ENCODE assay signal across 10 cellular contexts in genomic region chr2:102366406-102367112, GRCh38. TPM values are rescaled to one million over a fixed set of nuclear protein-coding genes. Genes with fewer than 3 reads are reported as not detected.
DNase-seq lines count a peak whose midpoint lies in the region; ATAC-seq and TF ChIP-seq lines count a peak whose summit lies in the region.
"Had no signal": no experiment of that assay in that cellular context is flagged by ENCODE, and none has a peak within 500 bp of the region (broad histone marks: within the 10 kb centered on the region; RNA-seq: fewer than 3 reads in every experiment).

No MANE protein-coding gene starts in this region.

- no peaks in the 10 kb centered on the region for H3K4me1 ChIP-seq in BE2C

- peak; percentile 26 for ATAC-seq in CD4-positive, alpha-beta T cell (ENCODE audit: poor library complexity)
- ATAC-seq in GM19372 (IDR thresholded peaks at IDR 0.05; ENCODE audit: low read depth, unreplicated experiment) = peak; percentile 60
- peak; percentile 68 for ATAC-seq in HG03097 (IDR thresholded peaks at IDR 0.05; ENCODE audit: low FRiP score, unreplicated experiment)
- ATAC-seq in activated CD8-positive, alpha-beta T cell treated with anti-CD3 and anti-CD28 coated beads for 36 hours = peak; percentile 52

- TF ChIP-seq CTCF in CD4-positive, alpha-beta T cell (IDR thresholded peaks at IDR 0.05) = no peak
- no peak for TF ChIP-seq CTCF in activated CD8-positive, alpha-beta T cell treated with anti-CD3 and anti-CD28 coated beads for 36 hours (IDR thresholded peaks at IDR 0.05)
- TF ChIP-seq CTCF in BE2C (IDR thresholded peaks at IDR 0.05; ENCODE audit: low read depth, low read length) = no peak

- peaks cover 53% of the 10 kb centered on the region for H3K4me1 Mint-ChIP-seq in CD4-positive, alpha-beta T cell (ENCODE audit: low read depth)
- peaks cover 88% of the 10 kb centered on the region for H3K4me1 Mint-ChIP-seq in activated CD8-positive, alpha-beta T cell treated with anti-CD3 and anti-CD28 coated beads for 36 hours (ENCODE audit: low read depth)

- peak overlapping the region; percentile 55 for H3K4me3 Mint-ChIP-seq in CD4-positive, alpha-beta T cell
- H3K4me3 Mint-ChIP-seq in activated CD8-positive, alpha-beta T cell treated with anti-CD3 and anti-CD28 coated beads for 36 hours = peak overlapping the region; percentile 51

- peak overlapping the region; percentile 83 for H3K27ac Mint-ChIP-seq in CD4-positive, alpha-beta T cell
- peak overlapping the region; percentile 96 for H3K27ac Mint-ChIP-seq in activated CD8-positive, alpha-beta T cell treated with anti-CD3 and anti-CD28 coated beads for 36 hours

- intact Hi-C loops in CD4-positive, alpha-beta T cell (cut with DNase I, micrococcal nuclease) = loop anchor here (1.0 to 5.0 kb wide), 2 partner anchors 52 to 56 kb away; partner anchors contain the start of gene IL18RAP (in 1 of the 2)
- intact Hi-C loops in activated CD8-positive, alpha-beta T cell treated with anti-CD3 and anti-CD28 coated beads for 36 hours (cut with micrococcal nuclease) = loop anchor here (1.0 to 5.0 kb wide), 3 partner anchors 52 to 70 kb away; no protein-coding TSS in a partner anchor

- H3K27me3 ChIP-seq in CD4-positive, alpha-beta T cell (ENCODE audit: control insufficient read depth, insufficient read depth, low read length) = no peaks in the 10 kb centered on the region
- no peaks in the 10 kb centered on the region for H3K27me3 ChIP-seq in BE2C
- no peaks in the 10 kb centered on the region for H3K27me3 ChIP-seq in H7 (ENCODE audit: control insufficient read depth, insufficient read depth, low read length)

- no peaks in the 10 kb centered on the region for H3K36me3 ChIP-seq in BE2C
- H3K36me3 ChIP-seq in H7 (replicated peaks; ENCODE audit: control insufficient read depth, insufficient read depth, low read length) = no peaks in the 10 kb centered on the region

- peaks cover 46% of the 10 kb centered on the region for H3K36me3 Mint-ChIP-seq in CD4-positive, alpha-beta T cell (ENCODE audit: low read depth)
- H3K36me3 Mint-ChIP-seq in activated CD8-positive, alpha-beta T cell treated with anti-CD3 and anti-CD28 coated beads for 36 hours (ENCODE audit: low read depth) = peaks cover 78% of the 10 kb centered on the region

- no peaks in the 10 kb centered on the region for H3K27me3 Mint-ChIP-seq in CD4-positive, alpha-beta T cell
- H3K27me3 Mint-ChIP-seq in activated CD8-positive, alpha-beta T cell treated with anti-CD3 and anti-CD28 coated beads for 36 hours = no peaks in the 10 kb centered on the region

- no peak for DNase-seq in CD4-positive, alpha-beta T cell
- DNase-seq in activated CD8-positive, alpha-beta T cell treated with anti-CD3 and anti-CD28 coated beads for 36 hours = peak; percentile 41
- DNase-seq in NCI-H187 (lab: John Stamatoyannopoulos, UW) = no peak
- no peak for DNase-seq in BE2C
- no peak for DNase-seq in H7
- no peak for DNase-seq in NK-92 (lab: John Stamatoyannopoulos, UW; ENCODE audit: unreplicated experiment)
- DNase-seq: islet precursor cell, Right ventricle myocardium superior had no signal

- no peak overlapping the region for H3K27ac ChIP-seq in CD4-positive, alpha-beta T cell (ENCODE audit: low read depth, low read length)

- peaks cover 5% of the 10 kb centered on the region for H3K9me3 Mint-ChIP-seq in CD4-positive, alpha-beta T cell
- peaks cover 52% of the 10 kb centered on the region for H3K9me3 Mint-ChIP-seq in activated CD8-positive, alpha-beta T cell treated with anti-CD3 and anti-CD28 coated beads for 36 hours

- H3K4me3 ChIP-seq in BE2C (ENCODE audit: low read depth, low read length) = no peak overlapping the region
- no peak overlapping the region for H3K4me3 ChIP-seq in H7 (ENCODE audit: insufficient read depth, low read depth, low read length)

- CTCF ChIA-PET in CD4-positive, alpha-beta T cell (lab: Charles Lee) = interaction anchor here (1.4 kb wide), 1 partner anchor 11 kb away, joined by 6 read pairs; the partner anchor contains the start of gene IL18R1
- CTCF ChIA-PET in activated CD8-positive, alpha-beta T cell treated with anti-CD3 and anti-CD28 coated beads for 36 hours (lab: Charles Lee) = interaction anchor here (1.0 to 2.2 kb wide), 6 partner anchors 10 to 346 kb away, joined by 3 to 8 read pairs (median 4); no protein-coding TSS in a partner anchor

- H3K9me3 ChIP-seq in CD4-positive, alpha-beta T cell (ENCODE audit: control insufficient read depth, low read length) = peaks cover 15% of the 10 kb centered on the region
- no peaks in the 10 kb centered on the region for H3K9me3 ChIP-seq in BE2C

- POLR2A ChIA-PET in CD4-positive, alpha-beta T cell (lab: Charles Lee) = no interaction called here
- POLR2A ChIA-PET in activated CD8-positive, alpha-beta T cell treated with anti-CD3 and anti-CD28 coated beads for 36 hours (lab: Charles Lee) = interaction anchor here (0.6 to 1.4 kb wide), 5 partner anchors 51 to 75 kb away, joined by 3 to 5 read pairs (median 4); no protein-coding TSS in a partner anchor

RNA-seq across cellular contexts. Expression of gene IL18R1, which starts 11.0 kb away (rescaled TPM):
- total RNA-seq in CD4-positive, alpha-beta T cell = 1 to 10 TPM; 7.6 to 9.1 TPM
- total RNA-seq in activated CD8-positive, alpha-beta T cell treated with anti-CD3 and anti-CD28 coated beads for 36 hours = 10 to 100 TPM; 15.0 to 15.8 TPM
- not detected for polyA plus RNA-seq in BE2C (2012; ENCODE audit: insufficient read depth, insufficient read length, low read depth)
- 0.41 and 0.42 TPM in 2 replicates for total RNA-seq in H7 (2014; rRNA removed; shearing (Covaris generic))

RNA-seq across cellular contexts. Expression of gene IL1RL1, which starts 55.2 kb away (rescaled TPM):
- not detected for total RNA-seq in CD4-positive, alpha-beta T cell
- under 1 TPM; 0.09 to 0.20 TPM for total RNA-seq in activated CD8-positive, alpha-beta T cell treated with anti-CD3 and anti-CD28 coated beads for 36 hours
- not detected for polyA plus RNA-seq in BE2C (2012; ENCODE audit: insufficient read depth, insufficient read length, low read depth)
- total RNA-seq in H7 (2014; rRNA removed; shearing (Covaris generic)) = not detected in 2 replicates

RNA-seq across cellular contexts. Expression of gene IL18RAP, which starts 56.4 kb away (rescaled TPM):
- 1 to 10 TPM; 2.3 to 2.6 TPM for total RNA-seq in CD4-positive, alpha-beta T cell
- total RNA-seq in activated CD8-positive, alpha-beta T cell treated with anti-CD3 and anti-CD28 coated beads for 36 hours = 1 to 10 TPM; 5.8 to 6.0 TPM
- not detected for polyA plus RNA-seq in BE2C (2012; ENCODE audit: insufficient read depth, insufficient read length, low read depth)
- total RNA-seq in H7 (2014; rRNA removed; shearing (Covaris generic)) = not detected in 2 replicates
